In genomic region chr5:17288570-17288969, GRCh38 we compare ENCODE assay signal across 1 cellular context.
TF ChIP-seq lines count a peak whose summit lies in the region.

No MANE protein-coding gene starts in this region.

TF ChIP-seq in HepG2, 621 proteins besides CTCF, POLR2A, EP300 and RAD21 (continued from another document):
- TF ChIP-seq, protein P1, sequence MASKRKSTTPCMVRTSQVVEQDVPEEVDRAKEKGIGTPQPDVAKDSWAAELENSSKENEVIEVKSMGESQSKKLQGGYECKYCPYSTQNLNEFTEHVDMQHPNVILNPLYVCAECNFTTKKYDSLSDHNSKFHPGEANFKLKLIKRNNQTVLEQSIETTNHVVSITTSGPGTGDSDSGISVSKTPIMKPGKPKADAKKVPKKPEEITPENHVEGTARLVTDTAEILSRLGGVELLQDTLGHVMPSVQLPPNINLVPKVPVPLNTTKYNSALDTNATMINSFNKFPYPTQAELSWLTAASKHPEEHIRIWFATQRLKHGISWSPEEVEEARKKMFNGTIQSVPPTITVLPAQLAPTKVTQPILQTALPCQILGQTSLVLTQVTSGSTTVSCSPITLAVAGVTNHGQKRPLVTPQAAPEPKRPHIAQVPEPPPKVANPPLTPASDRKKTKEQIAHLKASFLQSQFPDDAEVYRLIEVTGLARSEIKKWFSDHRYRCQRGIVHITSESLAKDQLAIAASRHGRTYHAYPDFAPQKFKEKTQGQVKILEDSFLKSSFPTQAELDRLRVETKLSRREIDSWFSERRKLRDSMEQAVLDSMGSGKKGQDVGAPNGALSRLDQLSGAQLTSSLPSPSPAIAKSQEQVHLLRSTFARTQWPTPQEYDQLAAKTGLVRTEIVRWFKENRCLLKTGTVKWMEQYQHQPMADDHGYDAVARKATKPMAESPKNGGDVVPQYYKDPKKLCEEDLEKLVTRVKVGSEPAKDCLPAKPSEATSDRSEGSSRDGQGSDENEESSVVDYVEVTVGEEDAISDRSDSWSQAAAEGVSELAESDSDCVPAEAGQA (IDR thresholded peaks at IDR 0.05; ENCODE audit: low read depth): no peak
- TF ChIP-seq, protein P1 (CRISPR knock-in tag; IDR thresholded peaks at IDR 0.05; ENCODE audit: borderline replicate concordance): no peak
- TF ChIP-seq ZNF251 (CRISPR knock-in tag; IDR thresholded peaks at IDR 0.05): no peak
- TF ChIP-seq MAFF (IDR thresholded peaks at IDR 0.05; ENCODE audit: low read depth, low read length): no peak
- TF ChIP-seq ZNF691 (CRISPR knock-in tag; IDR thresholded peaks at IDR 0.05; ENCODE audit: borderline replicate concordance, low read depth): no peak
